In the genomic region with DNA sequence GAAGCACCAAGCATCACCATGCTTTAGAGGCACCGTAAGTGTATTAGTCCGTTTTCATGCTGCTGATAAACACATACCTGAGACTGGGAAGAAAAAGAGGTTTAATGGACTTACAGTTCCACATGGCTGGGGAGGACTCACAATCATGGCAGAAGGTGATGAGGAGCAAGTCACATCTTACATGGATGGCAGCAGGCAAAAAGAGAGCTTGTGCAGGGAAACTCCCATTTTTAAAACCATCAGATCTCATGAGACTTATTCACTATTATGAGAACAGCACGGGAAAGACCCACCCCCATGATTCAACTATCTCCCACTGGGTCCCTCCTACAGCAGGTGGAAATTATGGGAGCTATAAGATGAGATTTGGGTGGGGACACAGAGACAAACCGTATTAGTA, we compare ENCODE assay signal across 6 cellular contexts. TPM values are rescaled to one million over a fixed set of nuclear protein-coding genes. Genes with fewer than 3 reads are reported as not detected.
DNase-seq lines count a peak whose midpoint lies in the region; ATAC-seq, FAIRE-seq and TF ChIP-seq lines count a peak whose summit lies in the region.
"Not testable (repeated sequence)": the region's sequence is repeated elsewhere in the genome, so short reads cannot be mapped to it uniquely, and the experiment has no call there.
"Had no signal": no experiment of that assay in that cellular context is flagged by ENCODE, and none has a peak within 500 bp of the region (broad histone marks: within the 10 kb centered on the region; RNA-seq: fewer than 3 reads in every experiment).

No MANE protein-coding gene starts in this region.

- H3K27ac Mint-ChIP-seq in activated naive CD4-positive, alpha-beta T cell treated with anti-CD3 and anti-CD28 coated beads for 36 hours: not testable (repeated sequence)
- H3K27ac Mint-ChIP-seq in stimulated activated naive B cell treated with anti-CD40 and anti-IgM and Interleukin-4, amounts not matched to agents 10 μg/mL and 1 μg/mL and 100 μg/mL, for 72 hours: peak overlapping the region; percentile 56

- FAIRE-seq in K562 (lab: Jason Lieb, UNC): not testable (repeated sequence)

- not testable (repeated sequence) for H3K4me2 ChIP-seq in K562 (ENCODE audit: insufficient read depth, low read length); mesenchymal stem cell (ENCODE audit: low read length, poor library complexity, severe bottlenecking)

- not testable (repeated sequence) for H3K27ac ChIP-seq in HEK293 (ENCODE audit: extremely low read depth, low read depth, low read length); K562 (ENCODE audit: extremely low read depth, low read depth, low read length); mesenchymal stem cell (ENCODE audit: low read length, poor library complexity, severe bottlenecking)

- H2BK12ac ChIP-seq in mesenchymal stem cell (ENCODE audit: low read length in 2 of 2): not testable (repeated sequence)

- H3K9ac ChIP-seq in K562 (ENCODE audit: insufficient read depth in 1 of 2, low read depth in 2 of 2, low read length in 2 of 2); mesenchymal stem cell (ENCODE audit: low read length): not testable (repeated sequence)

- H3K9me3 ChIP-seq in HEK293 (ENCODE audit: control insufficient read depth, insufficient read depth, low read depth, low read length); K562 (replicated peaks; ENCODE audit: control insufficient read depth, insufficient read depth, low read depth, low read length); mesenchymal stem cell (ENCODE audit: control insufficient read depth, low read length): not testable (repeated sequence)

- H4K8ac ChIP-seq in mesenchymal stem cell (ENCODE audit: low read length): not testable (repeated sequence)

- not testable (repeated sequence) for H3K14ac ChIP-seq in mesenchymal stem cell (ENCODE audit: low read length in 2 of 2)

- H3K18ac ChIP-seq in mesenchymal stem cell (ENCODE audit: low read depth in 1 of 2, low read length in 2 of 2): not testable (repeated sequence)

- BruUV-seq in K562 (replicated peaks; lab: Mats Ljungman, UMichigan): not testable (repeated sequence)

- CTCF ChIA-PET in HEK293 (lab: Yijun Ruan, JAX); K562 (lab: Yijun Ruan, JAX; ENCODE audit: low intra/inter-chr PET ratio): not testable (repeated sequence)
- CTCF ChIA-PET in activated naive CD4-positive, alpha-beta T cell treated with anti-CD3 and anti-CD28 coated beads for 36 hours (lab: Charles Lee): interaction anchor here (0.6 kb wide), 1 partner anchor 227 kb away, joined by 4 read pairs; no protein-coding TSS in a partner anchor

- DNase-seq in activated naive CD4-positive, alpha-beta T cell treated with anti-CD3 and anti-CD28 coated beads for 36 hours: peak; percentile 6
- not testable (repeated sequence) for DNase-seq in K562 (ENCODE audit: extremely low read depth in 1 of 4, low spot score in 3 of 4); mesenchymal stem cell; stimulated activated naive B cell treated with anti-CD40 and anti-IgM and Interleukin-4, amounts not matched to agents 10 μg/mL and 1 μg/mL and 100 μg/mL, for 72 hours

- not testable (repeated sequence) for H3K79me1 ChIP-seq in mesenchymal stem cell (replicated peaks; ENCODE audit: low read length, poor library complexity, severe bottlenecking)

- H3K4me1 Mint-ChIP-seq in activated naive CD4-positive, alpha-beta T cell treated with anti-CD3 and anti-CD28 coated beads for 36 hours (ENCODE audit: low read depth): not testable (repeated sequence)
- peaks cover 11 to 22% of the 10 kb centered on the region in 2 donors for H3K4me1 Mint-ChIP-seq in stimulated activated naive B cell treated with anti-CD40 and anti-IgM and Interleukin-4, amounts not matched to agents 10 μg/mL and 1 μg/mL and 100 μg/mL, for 72 hours

- not testable (repeated sequence) for H2BK120ac ChIP-seq in mesenchymal stem cell (ENCODE audit: low read depth, low read length)

- ATAC-seq in K562; stimulated activated naive B cell treated with anti-CD40 and anti-IgM and Interleukin-4, amounts not matched to agents 10 μg/mL and 1 μg/mL and 100 μg/mL, for 72 hours (replicated peaks): not testable (repeated sequence)

- not testable (repeated sequence) for H3K27me3 ChIP-seq in K562 (ENCODE audit: control insufficient read depth in 2 of 2, insufficient read depth in 2 of 2, low read length in 2 of 2); mesenchymal stem cell (ENCODE audit: control insufficient read depth in 1 of 2, insufficient read depth in 1 of 2, low read length in 2 of 2)

- H2BK15ac ChIP-seq in mesenchymal stem cell (ENCODE audit: low read depth, poor library complexity, severe bottlenecking): peak overlapping the region; percentile 67

- POLR2A ChIA-PET in HEK293 (lab: Yijun Ruan, JAX); K562 (lab: Yijun Ruan, JAX): not testable (repeated sequence)

- H3K4me3 Mint-ChIP-seq in activated naive CD4-positive, alpha-beta T cell treated with anti-CD3 and anti-CD28 coated beads for 36 hours; stimulated activated naive B cell treated with anti-CD40 and anti-IgM and Interleukin-4, amounts not matched to agents 10 μg/mL and 1 μg/mL and 100 μg/mL, for 72 hours: not testable (repeated sequence)

- not testable (repeated sequence) for H3K36me3 Mint-ChIP-seq in activated naive CD4-positive, alpha-beta T cell treated with anti-CD3 and anti-CD28 coated beads for 36 hours (ENCODE audit: low read depth); stimulated activated naive B cell treated with anti-CD40 and anti-IgM and Interleukin-4, amounts not matched to agents 10 μg/mL and 1 μg/mL and 100 μg/mL, for 72 hours

- not testable (repeated sequence) for H3K9me1 ChIP-seq in K562 (ENCODE audit: control insufficient read depth, insufficient read depth, low read length)

- H3K79me2 ChIP-seq in K562 (ENCODE audit: control insufficient read depth, insufficient read depth, low read length): not testable (repeated sequence)

- WGBS in K562 (ENCODE audit: insufficient coverage, low coverage, missing lambda C conversion rate): 3% methylated on average over 4 of the region's 4 CpGs
- 98% methylated on average over 3 of the region's 4 CpGs for WGBS in mesenchymal stem cell

- not testable (repeated sequence) for TF ChIP-seq RAD21 in K562 (CRISPR knock-in tag; conservative IDR thresholded peaks at IDR 0.05 in 1 of 2, IDR thresholded peaks at IDR 0.05 in 1 of 2)

- TF ChIP-seq POLR2A in K562 (conservative IDR thresholded peaks at IDR 0.05): not testable (repeated sequence)

- in situ Hi-C loops in K562 (cut with MboI): not testable (repeated sequence)

- not testable (repeated sequence) for H2AK5ac ChIP-seq in mesenchymal stem cell (ENCODE audit: low read length, severe bottlenecking)

- not testable (repeated sequence) for H3K4me1 ChIP-seq in HEK293 (ENCODE audit: control insufficient read depth, insufficient read depth, low read length); K562 (replicated peaks in 1 of 2; ENCODE audit: control insufficient read depth in 2 of 2, insufficient read depth in 2 of 2, low read length in 2 of 2); mesenchymal stem cell (ENCODE audit: control insufficient read depth, insufficient read depth, low read depth, low read length)

- not testable (repeated sequence) for TF ChIP-seq CTCF in HEK293 (tag by site-specific recombination; IDR thresholded peaks at IDR 0.05); K562 (IDR thresholded peaks at IDR 0.05 in 2 of 3, conservative IDR thresholded peaks at IDR 0.05 in 1 of 3; ENCODE audit: insufficient read depth in 2 of 3, low read depth in 1 of 3, low read length in 3 of 3)

- not testable (repeated sequence) for H2AFZ ChIP-seq in K562 (ENCODE audit: low read depth, low read length); mesenchymal stem cell (ENCODE audit: low read depth, low read length)

- not testable (repeated sequence) for H3K23ac ChIP-seq in mesenchymal stem cell (ENCODE audit: low read length in 2 of 2)

- not testable (repeated sequence) for H2BK5ac ChIP-seq in mesenchymal stem cell (ENCODE audit: low read depth, low read length, poor library complexity, severe bottlenecking)

- H3K9me3 Mint-ChIP-seq in activated naive CD4-positive, alpha-beta T cell treated with anti-CD3 and anti-CD28 coated beads for 36 hours: peaks cover 12% of the 10 kb centered on the region
- H3K9me3 Mint-ChIP-seq in stimulated activated naive B cell treated with anti-CD40 and anti-IgM and Interleukin-4, amounts not matched to agents 10 μg/mL and 1 μg/mL and 100 μg/mL, for 72 hours: peaks cover 12 to 20% of the 10 kb centered on the region in 2 donors

- H3K4ac ChIP-seq in mesenchymal stem cell (ENCODE audit: low read depth in 1 of 2, low read length in 2 of 2): not testable (repeated sequence)

- not testable (repeated sequence) for H4K20me1 ChIP-seq in K562 (replicated peaks; ENCODE audit: control insufficient read depth, insufficient read depth, low read length)

- intact Hi-C loops in activated naive CD4-positive, alpha-beta T cell treated with anti-CD3 and anti-CD28 coated beads for 36 hours (cut with micrococcal nuclease); K562 (cut with micrococcal nuclease): not testable (repeated sequence)

- H3K27me3 Mint-ChIP-seq in activated naive CD4-positive, alpha-beta T cell treated with anti-CD3 and anti-CD28 coated beads for 36 hours (ENCODE audit: low read depth): not testable (repeated sequence)
- H3K27me3 Mint-ChIP-seq in stimulated activated naive B cell treated with anti-CD40 and anti-IgM and Interleukin-4, amounts not matched to agents 10 μg/mL and 1 μg/mL and 100 μg/mL, for 72 hours: peaks cover 46 to 55% of the 10 kb centered on the region in 2 donors

- H4K91ac ChIP-seq in mesenchymal stem cell (ENCODE audit: low read length): not testable (repeated sequence)

- H3K36me3 ChIP-seq in HEK293 (ENCODE audit: control insufficient read depth in 2 of 2, insufficient read depth in 1 of 2, low read length in 2 of 2); K562 (ENCODE audit: control insufficient read depth, insufficient read depth, low read length); mesenchymal stem cell (ENCODE audit: control insufficient read depth in 1 of 2, insufficient read depth in 2 of 2, low read depth in 1 of 2, low read length in 2 of 2): not testable (repeated sequence)

- not testable (repeated sequence) for H3K4me3 ChIP-seq in HEK293 (ENCODE audit: low read depth, low read length); K562; mesenchymal stem cell (ENCODE audit: insufficient read depth in 1 of 2, low read depth in 1 of 2, low read length in 2 of 2)

- not testable (repeated sequence) for TF ChIP-seq EP300 in K562 (IDR thresholded peaks at IDR 0.05; ENCODE audit: low read length)

RNA-seq across cellular contexts. Expression of gene RAPH1, which starts 3.1 kb away (rescaled TPM):
- 10 to 100 TPM in 1 of 2 experiments, 1 to 10 TPM in 1; 8.6 to 11.9 TPM for total RNA-seq in activated naive CD4-positive, alpha-beta T cell treated with anti-CD3 and anti-CD28 coated beads for 36 hours
- total RNA-seq in K562 (2011; cell fraction: chromatin; rRNA removed; ENCODE audit: low replicate concordance): 0.65 and 1.7 TPM in 2 replicates
- 0.26 and 1.5 TPM in 2 replicates for total RNA-seq in K562 (2011; cell fraction: nucleolus; rRNA removed)
- 0.53 and 0.59 TPM in 2 replicates for total RNA-seq in K562 (2011; cell fraction: nucleoplasm; rRNA removed)
- total RNA-seq in K562 (2014; rRNA removed) (0.41 and 1.2 TPM in 2 replicates), K562 (2014; rRNA removed; fragmentation: Illumina TruSeq; extraction: Trizol) (0.25 and 0.73 TPM in 2 replicates), K562 (2015; rRNA removed; fragmentation: Illumina TruSeq; extraction: Trizol) (0.15 and 0.18 TPM in 2 replicates), K562 (2021) (0.71 and 0.74 TPM in 2 replicates)
- polyA plus RNA-seq in K562 (2011; rRNA removed) (0.41 and 0.64 TPM in 2 replicates), K562 (2014; fragmentation: Illumina TruSeq; extraction: Trizol) (0.26 and 0.55 TPM in 2 replicates), K562 (2014; fragmentation: Nextera tagmentation; extraction: Ambion mirVana) (under 1 TPM; 0.07 to 0.27 TPM), K562 (2014; rRNA removed) (0.13 and 1.8 TPM in 2 replicates)
- polyA plus RNA-seq in K562 (2011; cell fraction: cytosol; rRNA removed): 0.06 and 0.31 TPM in 2 replicates
- 0.31 TPM in 2 replicates for polyA plus RNA-seq in K562 (2011; cell fraction: nucleus; rRNA removed)
- polyA plus RNA-seq in K562 (2012): 0.14 and 0.28 TPM in 2 replicates
- 0.75 and 1.8 TPM in 2 replicates for polyA minus RNA-seq in K562 (2011; rRNA and poly(A)+ RNA removed)
- 0.38 and 0.82 TPM in 2 replicates for polyA minus RNA-seq in K562 (2011; cell fraction: cytosol; rRNA and poly(A)+ RNA removed)
- polyA minus RNA-seq in K562 (2011; cell fraction: nucleus; rRNA and poly(A)+ RNA removed): 0.13 and 0.22 TPM in 2 replicates
- 14.9 TPM for polyA plus RNA-seq in mesenchymal stem cell (2013, experiment 1 of 2)
- polyA plus RNA-seq in mesenchymal stem cell (2013, experiment 2 of 2): 13.5 TPM
- total RNA-seq: B cell had no signal
